24 cellular contexts compared by ENCODE assay signal in genomic region chr1:50538476-50538875, GRCh38.
"Had no signal": no experiment of that assay in that cellular context is flagged by ENCODE, and none has a peak within 500 bp of the region (broad histone marks: within the 10 kb centered on the region; RNA-seq: fewer than 3 reads in every experiment).

No MANE protein-coding gene starts in this region.

- H3K36me3 ChIP-seq: colonic mucosa had no signal

- H3K27me3 ChIP-seq: colonic mucosa, esophagus squamous epithelium, foreskin keratinocyte, gastroesophageal sphincter, heart left ventricle, hepatocyte had no signal

- DNase-seq: colonic mucosa; cortex of kidney; effector CD8-positive, alpha-beta T cell; effector memory CD8-positive, alpha-beta T cell; endodermal cell; erythroblast; esophagus squamous epithelium; foreskin keratinocyte; heart left ventricle; hypothalamus; islet precursor cell; kidney; kidney glomerular epithelial cell; left colon; left ventricle myocardium superior; lower lobe of right lung; mesenchymal stem cell; mucosa of descending colon; naive B cell had no signal

- H3K9me3 ChIP-seq: colonic mucosa, esophagus squamous epithelium, gastroesophageal sphincter, heart left ventricle, lower lobe of right lung, mucosa of descending colon had no signal

- ATAC-seq: effector memory CD8-positive, alpha-beta T cell; esophagus mucosa; foreskin keratinocyte; gastroesophageal sphincter; heart left ventricle; left colon; left lobe of liver; left ventricle myocardium superior; lower lobe of right lung; mucosa of descending colon had no signal

- H3K4me3 ChIP-seq: colonic mucosa, esophagus squamous epithelium, gastroesophageal sphincter, heart left ventricle, hepatocyte, lower lobe of right lung, mucosa of descending colon had no signal

- H3K4me1 ChIP-seq: colonic mucosa, esophagus squamous epithelium, foreskin keratinocyte, heart left ventricle, lower lobe of right lung had no signal

- H3K27ac ChIP-seq: colonic mucosa, epithelial cell of prostate, esophagus squamous epithelium, foreskin keratinocyte, gastroesophageal sphincter, heart left ventricle, hepatocyte, lower lobe of right lung had no signal
